16 cellular contexts compared by ENCODE assay signal in genomic region chr10:98357208-98357836, GRCh38. TPM values are rescaled to one million over a fixed set of nuclear protein-coding genes. Genes with fewer than 3 reads are reported as not detected.
DNase-seq lines count a peak whose midpoint lies in the region; ATAC-seq and TF ChIP-seq lines count a peak whose summit lies in the region.
"Had no signal": no experiment of that assay in that cellular context is flagged by ENCODE, and none has a peak within 500 bp of the region (broad histone marks: within the 10 kb centered on the region; RNA-seq: fewer than 3 reads in every experiment).

No MANE protein-coding gene starts in this region.

- H4K20me1 ChIP-seq in mammary epithelial cell (ENCODE audit: insufficient read depth, low read length) (no peaks in the 10 kb centered on the region), smooth muscle cell (ENCODE audit: low read depth) (no peaks in the 10 kb centered on the region)

- no peak for DNase-seq in mammary epithelial cell
- DNase-seq in MCF 10A (ENCODE audit: unreplicated experiment), result no peak
- peak; percentile 91 for DNase-seq in NCI-H345 treated with DMSO at 0.1 percent for 48 hours (lab: John Stamatoyannopoulos, UW; ENCODE audit: unreplicated experiment)
- peak; percentile 90 for DNase-seq in fibroblast of peridontal ligament (ENCODE audit: extremely low read depth)
- no peak for DNase-seq in smooth muscle cell (lab: John Stamatoyannopoulos, UW; ENCODE audit: unreplicated experiment)
- DNase-seq in COR-L47 (lab: John Stamatoyannopoulos, UW), result no peak
- no peak for DNase-seq in SHP77 (lab: John Stamatoyannopoulos, UW)
- DNase-seq: activated CD4-positive, CD25-positive, alpha-beta regulatory T cell treated with anti-CD3 and anti-CD28 coated beads, Interleukin-2, amount 50 U/mL, for 72 hours; activated naive CD4-positive, alpha-beta T cell; foreskin keratinocyte; MV-4-11; natural killer cell; NK-92 treated with Interleukin-12 subunit alpha and Interleukin-12 subunit beta, amount 100 ng/mL, for 24 hours; stimulated activated CD4-positive, alpha-beta T cell treated with anti-CD3 and anti-CD28 coated beads, Interleukin-2, amount 100 ng/mL, for 24 hours had no signal

- intact Hi-C loops in mammary epithelial cell (cut with micrococcal nuclease), result no loop called here
- intact Hi-C loops in MCF 10A (cut with micrococcal nuclease), result no loop called here

- H3K4me3 ChIP-seq in mammary epithelial cell (replicated peaks in 1 of 3; ENCODE audit: insufficient read depth in 1 of 3, low read depth in 2 of 3, low read length in 3 of 3) (no peak overlapping the region), smooth muscle cell (no peak overlapping the region)
- H3K4me3 ChIP-seq: thoracic aorta had no signal

- H3K4me2 ChIP-seq in mammary epithelial cell (ENCODE audit: insufficient read depth, low read depth, low read length) (no peak overlapping the region), smooth muscle cell (no peak overlapping the region)

- peak overlapping the region; percentile 3 for H3K9ac ChIP-seq in mammary epithelial cell (ENCODE audit: insufficient read depth, low read length)
- H3K9ac ChIP-seq in smooth muscle cell (ENCODE audit: low read depth), result no peak overlapping the region

- WGBS in mammary epithelial cell (ENCODE audit: low coverage, missing lambda C conversion rate), result 90% methylated on average over 5 of the region's 5 CpGs
- 70% methylated on average over 5 of the region's 5 CpGs for WGBS in smooth muscle cell (ENCODE audit: low lambda C conversion rate)

- no peaks in the 10 kb centered on the region for H3K9me3 Mint-ChIP-seq in MCF 10A (ENCODE audit: unreplicated experiment)
- H3K9me3 Mint-ChIP-seq: natural killer cell had no signal

- in situ Hi-C loops in mammary epithelial cell (cut with MboI; ENCODE audit: low sequenced_read_pairs in 2 of 2), result no loop called here

- H3K4me3 Mint-ChIP-seq in MCF 10A (ENCODE audit: unreplicated experiment), result no peak overlapping the region
- H3K4me3 Mint-ChIP-seq: natural killer cell had no signal

- H3K27me3 Mint-ChIP-seq in MCF 10A (ENCODE audit: insufficient read depth, unreplicated experiment), result peaks cover 28% of the 10 kb centered on the region

- no peaks in the 10 kb centered on the region for H3K4me1 Mint-ChIP-seq in MCF 10A (ENCODE audit: insufficient read depth, unreplicated experiment)

- BruUV-seq in mammary epithelial cell (replicated peaks; lab: Mats Ljungman, UMichigan) (no TSS peak), MCF 10A (replicated peaks; lab: Mats Ljungman, UMichigan) (no TSS peak)

- no peaks in the 10 kb centered on the region for H3K36me3 Mint-ChIP-seq in MCF 10A (ENCODE audit: insufficient read depth, unreplicated experiment)
- H3K36me3 Mint-ChIP-seq: natural killer cell had no signal

- H2AFZ ChIP-seq in mammary epithelial cell (ENCODE audit: low read depth, low read length), result no peak overlapping the region
- no peak overlapping the region for H2AFZ ChIP-seq in smooth muscle cell (ENCODE audit: low read depth)

- POLR2A ChIA-PET in MCF 10A (lab: Yijun Ruan, JAX), result no interaction called here

- H3K36me3 ChIP-seq in mammary epithelial cell (ENCODE audit: insufficient read depth, low read length), result no peaks in the 10 kb centered on the region
- no peaks in the 10 kb centered on the region for H3K36me3 ChIP-seq in smooth muscle cell (ENCODE audit: low read depth)
- H3K36me3 ChIP-seq: thoracic aorta had no signal

- no peak overlapping the region for H3K27ac Mint-ChIP-seq in MCF 10A (ENCODE audit: low read depth, unreplicated experiment)
- H3K27ac Mint-ChIP-seq: natural killer cell had no signal

- ATAC-seq in GM21619 (IDR thresholded peaks at IDR 0.05; ENCODE audit: unreplicated experiment), result no peak
- ATAC-seq: foreskin keratinocyte, natural killer cell had no signal

- H3K27me3 ChIP-seq in mammary epithelial cell (ENCODE audit: insufficient read depth, low read length) (peaks cover 2% of the 10 kb centered on the region), smooth muscle cell (ENCODE audit: low read depth) (no peaks in the 10 kb centered on the region)

- dilution Hi-C loops in mammary epithelial cell (cut with HindIII; ENCODE audit: low sequenced_read_pairs), result no loop called here

- H3K9me3 ChIP-seq in mammary epithelial cell (replicated peaks; ENCODE audit: insufficient read depth, low read length) (no peaks in the 10 kb centered on the region), smooth muscle cell (replicated peaks; ENCODE audit: low read depth) (no peaks in the 10 kb centered on the region)
- H3K9me3 ChIP-seq: thoracic aorta had no signal

- CTCF ChIA-PET in mammary epithelial cell (lab: Charles Lee; ENCODE audit: low non-redundant PET), result no interaction called here
- CTCF ChIA-PET in MCF 10A (lab: Yijun Ruan, JAX), result interaction anchor here (0.8 to 1.2 kb wide), 3 partner anchors 10 to 48 kb away, joined by 3 to 5 read pairs (median 3); no protein-coding TSS in a partner anchor

- TF ChIP-seq CTCF in mammary epithelial cell (conservative IDR thresholded peaks at IDR 0.05 in 1 of 2, IDR thresholded peaks at IDR 0.05 in 1 of 2; ENCODE audit: extremely low read depth in 1 of 2, insufficient read depth in 1 of 2, low read depth in 1 of 2, low read length in 2 of 2) (no peak), MCF 10A (IDR thresholded peaks at IDR 0.05; ENCODE audit: unreplicated experiment) (no peak), smooth muscle cell (IDR thresholded peaks at IDR 0.05; ENCODE audit: borderline replicate concordance, insufficient read depth, poor library complexity, severe bottlenecking) (no peak)

- no peaks in the 10 kb centered on the region for H3F3A ChIP-seq in smooth muscle cell (ENCODE audit: low read depth)

- H3K27ac ChIP-seq in mammary epithelial cell (ENCODE audit: insufficient read depth, low read depth, low read length), result no peak overlapping the region
- no peak overlapping the region for H3K27ac ChIP-seq in smooth muscle cell (ENCODE audit: low read depth)
- H3K27ac ChIP-seq: foreskin keratinocyte, thoracic aorta had no signal

- no peaks in the 10 kb centered on the region for H3K79me2 ChIP-seq in mammary epithelial cell (ENCODE audit: insufficient read depth, low read length)
- H3K79me2 ChIP-seq in smooth muscle cell (ENCODE audit: low read depth), result no peaks in the 10 kb centered on the region

- H3K4me1 ChIP-seq in mammary epithelial cell (ENCODE audit: insufficient read depth, low read length) (no peaks in the 10 kb centered on the region), smooth muscle cell (ENCODE audit: low read depth) (no peaks in the 10 kb centered on the region)
- H3K4me1 ChIP-seq: foreskin keratinocyte had no signal

RNA-seq across cellular contexts. Expression of gene PYROXD2, which starts 57.7 kb away (rescaled TPM):
- total RNA-seq in mammary epithelial cell (10 to 100 TPM in 1 of 2 donors, 1 to 10 TPM in 1; 8.3 to 10.2 TPM), MCF 10A (2022) (4.0 and 7.9 TPM in 2 replicates), smooth muscle cell (3.6 and 51.9 TPM in 2 replicates)
- polyA plus RNA-seq in mammary epithelial cell (11.0 TPM), smooth muscle cell (6.1 and 7.9 TPM in 2 replicates)
- 1.4 TPM for polyA minus RNA-seq in mammary epithelial cell

Comparison
In these comparisons a context has a peak if more than half of its experiments do, and no peak if none do; other contexts are left out.
1. DNase-seq: peak in NCI-H345 treated with DMSO at 0.1 percent for 48 hours (single experiment) and fibroblast of peridontal ligament (single experiment); none in mammary epithelial cell (single experiment), MCF 10A (single experiment), smooth muscle cell (single experiment), COR-L47 (single experiment) and SHP77 (0 of 2).